Comparison of ENCODE assay signal across 6 cellular contexts in genomic region chr13:43968251-43968942, GRCh38.
DNase-seq lines count a peak whose midpoint lies in the region; ATAC-seq, FAIRE-seq and TF ChIP-seq lines count a peak whose summit lies in the region.
"Not testable (repeated sequence)": the region's sequence is repeated elsewhere in the genome, so short reads cannot be mapped to it uniquely, and the experiment has no call there.

No MANE protein-coding gene starts in this region.

- H3K4me3 Mint-ChIP-seq in CD4-positive, alpha-beta T cell; activated CD8-positive, alpha-beta T cell treated with anti-CD3 and anti-CD28 coated beads for 36 hours; central memory CD8-positive, alpha-beta T cell; naive thymus-derived CD8-positive, alpha-beta T cell; stimulated activated naive CD8-positive, alpha-beta T cell treated with anti-CD3 and anti-CD28 coated beads, Interleukin-15, amount 100 ng/mL, for 72 hours: not testable (repeated sequence)

- FAIRE-seq in GM12892 (lab: Jason Lieb, UNC): peak; percentile 89

- H3K27ac ChIP-seq in CD4-positive, alpha-beta T cell (ENCODE audit: low read depth, low read length): not testable (repeated sequence)

- POLR2A ChIA-PET in CD4-positive, alpha-beta T cell (lab: Charles Lee); activated CD8-positive, alpha-beta T cell treated with anti-CD3 and anti-CD28 coated beads for 36 hours (lab: Charles Lee); naive thymus-derived CD8-positive, alpha-beta T cell (lab: Charles Lee): not testable (repeated sequence)

- not testable (repeated sequence) for TF ChIP-seq CTCF in CD4-positive, alpha-beta T cell (IDR thresholded peaks at IDR 0.05); activated CD8-positive, alpha-beta T cell treated with anti-CD3 and anti-CD28 coated beads for 36 hours (IDR thresholded peaks at IDR 0.05)

- not testable (repeated sequence) for H3K36me3 Mint-ChIP-seq in CD4-positive, alpha-beta T cell (ENCODE audit: low read depth); activated CD8-positive, alpha-beta T cell treated with anti-CD3 and anti-CD28 coated beads for 36 hours (ENCODE audit: low read depth); central memory CD8-positive, alpha-beta T cell (ENCODE audit: insufficient read depth); naive thymus-derived CD8-positive, alpha-beta T cell

- CTCF ChIA-PET in CD4-positive, alpha-beta T cell (lab: Charles Lee); activated CD8-positive, alpha-beta T cell treated with anti-CD3 and anti-CD28 coated beads for 36 hours (lab: Charles Lee): not testable (repeated sequence)

- TF ChIP-seq POLR2A in GM12892 (IDR thresholded peaks at IDR 0.05; ENCODE audit: low read depth, low read length): not testable (repeated sequence)

- peak; percentile 44 for ATAC-seq in CD4-positive, alpha-beta T cell (ENCODE audit: poor library complexity)
- ATAC-seq in activated CD8-positive, alpha-beta T cell treated with anti-CD3 and anti-CD28 coated beads for 36 hours: peak; percentile 69
- ATAC-seq in central memory CD8-positive, alpha-beta T cell (replicated peaks; ENCODE audit: extremely low read depth, poor library complexity, severe bottlenecking): peak; percentile 52
- peak; percentile 45 to 67 for ATAC-seq in naive thymus-derived CD8-positive, alpha-beta T cell
- peak; percentile 65 for ATAC-seq in stimulated activated naive CD8-positive, alpha-beta T cell treated with anti-CD3 and anti-CD28 coated beads, Interleukin-15, amount 100 ng/mL, for 72 hours

- H3K27me3 Mint-ChIP-seq in CD4-positive, alpha-beta T cell; activated CD8-positive, alpha-beta T cell treated with anti-CD3 and anti-CD28 coated beads for 36 hours; central memory CD8-positive, alpha-beta T cell; naive thymus-derived CD8-positive, alpha-beta T cell; stimulated activated naive CD8-positive, alpha-beta T cell treated with anti-CD3 and anti-CD28 coated beads, Interleukin-15, amount 100 ng/mL, for 72 hours: not testable (repeated sequence)

- not testable (repeated sequence) for H3K9me3 ChIP-seq in CD4-positive, alpha-beta T cell (ENCODE audit: control insufficient read depth, low read length)

- not testable (repeated sequence) for H3K9me3 Mint-ChIP-seq in CD4-positive, alpha-beta T cell; activated CD8-positive, alpha-beta T cell treated with anti-CD3 and anti-CD28 coated beads for 36 hours; central memory CD8-positive, alpha-beta T cell; naive thymus-derived CD8-positive, alpha-beta T cell; stimulated activated naive CD8-positive, alpha-beta T cell treated with anti-CD3 and anti-CD28 coated beads, Interleukin-15, amount 100 ng/mL, for 72 hours

- not testable (repeated sequence) for DNase-seq in CD4-positive, alpha-beta T cell; GM12892 (ENCODE audit: insufficient read length); activated CD8-positive, alpha-beta T cell treated with anti-CD3 and anti-CD28 coated beads for 36 hours; central memory CD8-positive, alpha-beta T cell (ENCODE audit: low spot score in 2 of 2); naive thymus-derived CD8-positive, alpha-beta T cell; stimulated activated naive CD8-positive, alpha-beta T cell treated with anti-CD3 and anti-CD28 coated beads, Interleukin-15, amount 100 ng/mL, for 72 hours

- intact Hi-C loops in CD4-positive, alpha-beta T cell (cut with DNase I, micrococcal nuclease); activated CD8-positive, alpha-beta T cell treated with anti-CD3 and anti-CD28 coated beads for 36 hours (cut with micrococcal nuclease): not testable (repeated sequence)

- not testable (repeated sequence) for H3K4me1 Mint-ChIP-seq in CD4-positive, alpha-beta T cell (ENCODE audit: low read depth); activated CD8-positive, alpha-beta T cell treated with anti-CD3 and anti-CD28 coated beads for 36 hours (ENCODE audit: low read depth); central memory CD8-positive, alpha-beta T cell; naive thymus-derived CD8-positive, alpha-beta T cell; stimulated activated naive CD8-positive, alpha-beta T cell treated with anti-CD3 and anti-CD28 coated beads, Interleukin-15, amount 100 ng/mL, for 72 hours

- not testable (repeated sequence) for H3K27ac Mint-ChIP-seq in CD4-positive, alpha-beta T cell; activated CD8-positive, alpha-beta T cell treated with anti-CD3 and anti-CD28 coated beads for 36 hours; central memory CD8-positive, alpha-beta T cell (ENCODE audit: low read depth); naive thymus-derived CD8-positive, alpha-beta T cell; stimulated activated naive CD8-positive, alpha-beta T cell treated with anti-CD3 and anti-CD28 coated beads, Interleukin-15, amount 100 ng/mL, for 72 hours

- not testable (repeated sequence) for H3K27me3 ChIP-seq in CD4-positive, alpha-beta T cell (ENCODE audit: control insufficient read depth, insufficient read depth, low read length)
